In genomic region chr22:27212617-27213177, GRCh38 we compare ENCODE assay signal across 8 cellular contexts.
DNase-seq lines count a peak whose midpoint lies in the region; ATAC-seq and TF ChIP-seq lines count a peak whose summit lies in the region.

No MANE protein-coding gene starts in this region.

- ATAC-seq in HG02973 (IDR thresholded peaks at IDR 0.05; ENCODE audit: unreplicated experiment) = no peak

- TF ChIP-seq CTCF in AG10803 (conservative IDR thresholded peaks at IDR 0.05; ENCODE audit: low read length) (no peak), nephron progenitor cell (IDR thresholded peaks at IDR 0.05) (no peak)

- H3K4me3 ChIP-seq in AG10803 (ENCODE audit: low read length) = no peak overlapping the region

- H3K4me1 Mint-ChIP-seq in nephron progenitor cell = peaks cover 83% of the 10 kb centered on the region

- H3K4me3 Mint-ChIP-seq in nephron progenitor cell = peak overlapping the region; percentile 13

- H3K27me3 Mint-ChIP-seq in nephron progenitor cell (ENCODE audit: low read depth, poor library complexity) = peaks cover 52% of the 10 kb centered on the region

- no peaks in the 10 kb centered on the region for H3K36me3 Mint-ChIP-seq in nephron progenitor cell (ENCODE audit: low read depth)

- H3K9me3 Mint-ChIP-seq in nephron progenitor cell = no peaks in the 10 kb centered on the region

- DNase-seq in AG10803 (ENCODE audit: low read depth) (peak; percentile 100), NCI-H2171 (lab: John Stamatoyannopoulos, UW) (peak; percentile 56), epidermal melanocyte (ENCODE audit: insufficient read length, low spot score) (peak; percentile 34), nephron progenitor cell (peak; percentile 52), occipital lobe (lab: John Stamatoyannopoulos, UW) (no peak), NCI-H510A (lab: John Stamatoyannopoulos, UW) (no peak), NCI-H187 (lab: John Stamatoyannopoulos, UW) (no peak)

- H3K27ac Mint-ChIP-seq in nephron progenitor cell = peak overlapping the region; percentile 44

Comparison
In these comparisons a context has a peak if more than half of its experiments do, and no peak if none do; other contexts are left out.
1. DNase-seq: peak in AG10803 (single experiment), NCI-H2171 (single experiment), epidermal melanocyte (single experiment) and nephron progenitor cell (single experiment); none in occipital lobe (single experiment), NCI-H510A (single experiment) and NCI-H187 (0 of 2).